Comparison of ENCODE assay signal across 28 cellular contexts in the genomic region with DNA sequence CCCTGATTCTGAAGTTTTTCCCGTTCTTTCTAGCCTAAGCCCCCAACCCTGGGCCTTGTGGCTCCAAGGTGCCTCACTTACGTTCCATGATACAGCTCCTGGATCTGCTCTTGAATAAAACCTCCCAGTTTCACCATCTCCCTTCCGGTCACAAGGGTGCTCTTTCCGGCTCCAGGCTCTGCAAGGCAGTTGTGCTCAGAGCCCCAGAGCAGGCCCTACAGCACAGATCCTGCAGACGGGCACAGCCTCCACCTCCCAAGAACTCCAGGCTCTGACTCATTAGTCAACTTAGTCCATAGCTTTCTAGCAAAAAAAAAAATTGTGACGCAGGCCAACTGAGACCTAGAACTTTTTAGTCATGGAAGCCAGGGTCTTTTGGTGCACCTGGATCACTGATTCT. TPM values are rescaled to one million over a fixed set of nuclear protein-coding genes. Genes with fewer than 3 reads are reported as not detected.
A peak's percentile ranks its signal among the peaks of the same experiment; 100 is the strongest.
DNase-seq lines count a peak whose midpoint lies in the region; ATAC-seq and TF ChIP-seq lines count a peak whose summit lies in the region.
"Had no signal": no experiment of that assay in that cellular context is flagged by ENCODE, and none has a peak within 500 bp of the region (broad histone marks: within the 10 kb centered on the region; RNA-seq: fewer than 3 reads in every experiment).

No MANE protein-coding gene starts in this region.

- H3K4me2 ChIP-seq in BLaER1 treated with 17β-estradiol and CSF1 and Interleukin-3, amounts not matched to agents 10 nM and 100 nM: peak overlapping the region; percentile 89 to 99 (median 96)

- no peak overlapping the region for H3K4me3 ChIP-seq in BLaER1 treated with 17β-estradiol and CSF1 and Interleukin-3, amounts not matched to agents 10 nM and 100 nM
- H3K4me3 ChIP-seq: cardiac muscle cell, gastroesophageal sphincter, thyroid gland had no signal

- H3K9me3 ChIP-seq in BLaER1 treated with 17β-estradiol and CSF1 and Interleukin-3, amounts not matched to agents 10 nM and 100 nM (replicated peaks in 1 of 11): peaks cover 0 to 9% (median 4%) of the 10 kb centered on the region in 11 experiments; a peak in 8 of 22 replicates
- H3K9me3 ChIP-seq: thyroid gland had no signal

- DNase-seq in HFFc6: peak; percentile 29
- DNase-seq in NOMO-1 treated with DMSO at 0.1 percent for 48 hours (lab: John Stamatoyannopoulos, UW; ENCODE audit: unreplicated experiment): peak; percentile 46
- DNase-seq in nephron progenitor cell: no peak
- DNase-seq: ACHN; activated CD4-positive, alpha-beta T cell treated with anti-CD3 and anti-CD28 coated beads, Interleukin-2, amount 10 ng/mL, durations not matched to agents 7 days and 5 days; activated naive CD4-positive, alpha-beta T cell treated with anti-CD3 and anti-CD28 coated beads, Interleukin-2, amount 50 U/mL, for 16 hours; cortex of kidney; GDM1; hypothalamus; NCI-H446; stimulated activated naive CD8-positive, alpha-beta T cell treated with anti-CD3 and anti-CD28 coated beads, Interleukin-15, amount 100 ng/mL, for 72 hours; T-helper 17 cell; thyroid gland; WERI-Rb-1 had no signal

- no peak overlapping the region for H3K27ac ChIP-seq in BLaER1 treated with 17β-estradiol and CSF1 and Interleukin-3, amounts not matched to agents 10 nM and 100 nM
- H3K27ac ChIP-seq: C4-2B, cardiac muscle cell, gastroesophageal sphincter, parathyroid adenoma, thyroid gland, WERI-Rb-1 had no signal

- no peak for TF ChIP-seq CTCF in HFFc6 (IDR thresholded peaks at IDR 0.05)
- TF ChIP-seq CTCF in nephron progenitor cell (IDR thresholded peaks at IDR 0.05): no peak

- peaks cover 37 to 64% (median 55%) of the 10 kb centered on the region in 10 experiments for H3K4me1 ChIP-seq in BLaER1 treated with 17β-estradiol and CSF1 and Interleukin-3, amounts not matched to agents 10 nM and 100 nM
- H3K4me1 ChIP-seq: gastroesophageal sphincter, parathyroid adenoma, thyroid gland had no signal

- intact Hi-C loops in dendritic cell treated with granulocyte-macrophage colony-stimulating factor and Interleukin-4, amounts not matched to agents 40 ng/mL and 50 ng/mL, for 4 days (cut with micrococcal nuclease): loop anchor here (1.0 kb wide), 1 partner anchor 9 kb away; no protein-coding TSS in a partner anchor

- no peaks in the 10 kb centered on the region for H3K36me3 ChIP-seq in BLaER1 treated with 17β-estradiol and CSF1 and Interleukin-3, amounts not matched to agents 10 nM and 100 nM
- H3K36me3 ChIP-seq: cardiac muscle cell, gastroesophageal sphincter, thyroid gland, WERI-Rb-1 had no signal

- ATAC-seq in HG02852 (IDR thresholded peaks at IDR 0.05; ENCODE audit: unreplicated experiment) (no peak), GM19351 (IDR thresholded peaks at IDR 0.05; ENCODE audit: unreplicated experiment) (no peak), HG02884 (IDR thresholded peaks at IDR 0.05; ENCODE audit: unreplicated experiment) (no peak)
- ATAC-seq: gastroesophageal sphincter; left lobe of liver; Panc1; stimulated activated naive CD8-positive, alpha-beta T cell treated with anti-CD3 and anti-CD28 coated beads, Interleukin-15, amount 100 ng/mL, for 72 hours; T-helper 17 cell had no signal

- H3K4me1 Mint-ChIP-seq in HFFc6 (ENCODE audit: low read depth) (peaks cover 5% of the 10 kb centered on the region; the same call in 1 of the 2 replicates), nephron progenitor cell (peaks cover 5% of the 10 kb centered on the region)
- H3K4me1 Mint-ChIP-seq in dendritic cell treated with granulocyte-macrophage colony-stimulating factor and Interleukin-4, amounts not matched to agents 40 ng/mL and 50 ng/mL, for 4 days (ENCODE audit: low read depth): peaks cover 78% of the 10 kb centered on the region
- H3K4me1 Mint-ChIP-seq: nephron had no signal

- H3K9me3 Mint-ChIP-seq in HFFc6: peaks cover 6% of the 10 kb centered on the region; the same call in 1 of the 2 replicates
- no peaks in the 10 kb centered on the region for H3K9me3 Mint-ChIP-seq in dendritic cell treated with granulocyte-macrophage colony-stimulating factor and Interleukin-4, amounts not matched to agents 40 ng/mL and 50 ng/mL, for 4 days
- peaks cover 17% of the 10 kb centered on the region for H3K9me3 Mint-ChIP-seq in nephron progenitor cell

- H3K27me3 ChIP-seq in BLaER1 treated with 17β-estradiol and CSF1 and Interleukin-3, amounts not matched to agents 10 nM and 100 nM: no peaks in the 10 kb centered on the region
- H3K27me3 ChIP-seq: cardiac muscle cell, thyroid gland had no signal

- no peaks in the 10 kb centered on the region for H4K20me1 ChIP-seq in BLaER1 treated with 17β-estradiol and CSF1 and Interleukin-3, amounts not matched to agents 10 nM and 100 nM

- no peaks in the 10 kb centered on the region for H3K36me3 Mint-ChIP-seq in HFFc6 (ENCODE audit: low read depth)
- H3K36me3 Mint-ChIP-seq in dendritic cell treated with granulocyte-macrophage colony-stimulating factor and Interleukin-4, amounts not matched to agents 40 ng/mL and 50 ng/mL, for 4 days (ENCODE audit: low read depth): no peaks in the 10 kb centered on the region
- no peaks in the 10 kb centered on the region for H3K36me3 Mint-ChIP-seq in nephron progenitor cell (ENCODE audit: low read depth)

- no peak overlapping the region for H3K27ac Mint-ChIP-seq in HFFc6
- H3K27ac Mint-ChIP-seq in dendritic cell treated with granulocyte-macrophage colony-stimulating factor and Interleukin-4, amounts not matched to agents 40 ng/mL and 50 ng/mL, for 4 days: peak overlapping the region; percentile 82
- no peak overlapping the region for H3K27ac Mint-ChIP-seq in nephron progenitor cell
- H3K27ac Mint-ChIP-seq: activated CD4-positive, alpha-beta T cell treated with anti-CD3 and anti-CD28 coated beads, Interleukin-2, amount 10 ng/mL, durations not matched to agents 7 days and 5 days; nephron; T-helper 17 cell had no signal

- H3K27me3 Mint-ChIP-seq in HFFc6 (ENCODE audit: insufficient read depth) (peaks cover 27% of the 10 kb centered on the region), nephron progenitor cell (ENCODE audit: low read depth, poor library complexity) (peaks cover 17% of the 10 kb centered on the region)
- H3K27me3 Mint-ChIP-seq in dendritic cell treated with granulocyte-macrophage colony-stimulating factor and Interleukin-4, amounts not matched to agents 40 ng/mL and 50 ng/mL, for 4 days: no peaks in the 10 kb centered on the region

- H3K9ac ChIP-seq in BLaER1 treated with 17β-estradiol and CSF1 and Interleukin-3, amounts not matched to agents 10 nM and 100 nM: no peak overlapping the region; a peak in 1 of 22 replicates
- H3K9ac ChIP-seq: parathyroid adenoma had no signal

- H3K4me3 Mint-ChIP-seq in HFFc6 (no peak overlapping the region), nephron progenitor cell (no peak overlapping the region)
- peak overlapping the region; percentile 44 for H3K4me3 Mint-ChIP-seq in dendritic cell treated with granulocyte-macrophage colony-stimulating factor and Interleukin-4, amounts not matched to agents 40 ng/mL and 50 ng/mL, for 4 days
- H3K4me3 Mint-ChIP-seq: activated CD4-positive, alpha-beta T cell treated with anti-CD3 and anti-CD28 coated beads, Interleukin-2, amount 10 ng/mL, durations not matched to agents 7 days and 5 days; nephron; stimulated activated naive CD8-positive, alpha-beta T cell treated with anti-CD3 and anti-CD28 coated beads, Interleukin-15, amount 100 ng/mL, for 72 hours; T-helper 17 cell had no signal

RNA-seq across cellular contexts. Expression of a gene that starts 33.9 kb away (rescaled TPM):
- not detected for total RNA-seq in HFFc6 (2021; fragmentation: NEBNext Ultra II Directional; extraction: Animal tissue kit (Norgen Biotek cat#: 25700))
- total RNA-seq: activated CD4-positive, alpha-beta T cell treated with anti-CD3 and anti-CD28 coated beads, Interleukin-2, amount 10 ng/mL, durations not matched to agents 7 days and 5 days; cardiac muscle cell; gastroesophageal sphincter; left lobe of liver; LHCN-M2; SK-MEL-5; T-helper 17 cell had no signal

RNA-seq across cellular contexts. Expression of a gene that starts 42.8 kb away (rescaled TPM):
- under 1 TPM in 5 of 6 experiments, not detected in 1; 0.12 to 0.24 (median 0.14) TPM for total RNA-seq in HFFc6 (2021; fragmentation: NEBNext Ultra II Directional; extraction: Animal tissue kit (Norgen Biotek cat#: 25700))
